Comparison of ENCODE assay signal across 20 cellular contexts in the genomic region with DNA sequence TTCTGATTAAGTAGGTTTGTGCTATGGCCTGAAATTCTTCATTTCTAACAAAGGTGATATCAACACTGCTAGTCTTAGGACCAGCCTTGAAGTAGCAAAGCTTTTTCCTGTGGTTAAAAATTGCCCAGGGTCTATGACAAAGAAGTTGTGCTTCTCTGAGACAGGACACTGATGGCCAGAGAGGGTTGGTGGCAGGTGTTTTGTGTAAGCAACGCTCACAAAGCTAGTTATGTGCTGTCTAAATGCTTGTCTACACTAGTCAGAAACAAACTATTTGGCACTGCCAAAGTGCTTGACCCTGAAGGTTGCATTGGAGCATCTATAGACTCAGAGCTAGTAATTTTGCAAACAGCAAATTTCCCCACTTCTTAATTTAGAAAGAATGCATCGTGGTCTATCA. TPM values are rescaled to one million over a fixed set of nuclear protein-coding genes. Genes with fewer than 3 reads are reported as not detected.
"Had no signal": no experiment of that assay in that cellular context is flagged by ENCODE, and none has a peak within 500 bp of the region (broad histone marks: within the 10 kb centered on the region; RNA-seq: fewer than 3 reads in every experiment).

No MANE protein-coding gene starts in this region.

- H3K4me1 Mint-ChIP-seq: activated T-helper 17 cell treated with anti-CD3 and anti-CD28 coated beads, Interleukin-2, amount 50 U/mL, for 72 hours; central memory CD8-positive, alpha-beta T cell had no signal

- H3K9me3 Mint-ChIP-seq: activated T-helper 17 cell treated with anti-CD3 and anti-CD28 coated beads, Interleukin-2, amount 50 U/mL, for 72 hours; central memory CD8-positive, alpha-beta T cell; natural killer cell treated with Interleukin-12 subunit alpha and Interleukin-12 subunit beta and Interleukin-15 and Interleukin-18, amount 100 ng/mL, for 72 hours had no signal

- H3K9me3 ChIP-seq: adrenal gland, colonic mucosa, esophagus muscularis mucosa had no signal

- H3K36me3 Mint-ChIP-seq: activated naive CD8-positive, alpha-beta T cell; natural killer cell treated with Interleukin-12 subunit alpha and Interleukin-12 subunit beta and Interleukin-15 and Interleukin-18, amount 100 ng/mL, for 72 hours had no signal

- H3K27me3 Mint-ChIP-seq: progenitor cell of endocrine pancreas had no signal

- H3K4me3 ChIP-seq: adrenal gland, colonic mucosa, esophagus muscularis mucosa, tibial artery had no signal

- ATAC-seq: activated T-helper 17 cell treated with anti-CD3 and anti-CD28 coated beads, Interleukin-2, amount 50 U/mL, for 72 hours; left cardiac atrium; natural killer cell treated with Interleukin-12 subunit alpha and Interleukin-12 subunit beta and Interleukin-15 and Interleukin-18, amount 100 ng/mL, for 72 hours; stimulated activated naive CD8-positive, alpha-beta T cell treated with anti-CD3 and anti-CD28 coated beads, Interleukin-15, Interleukin-2, amounts not matched to agents 100 U/mL and 50 U/mL, for 24 hours had no signal

- H3K4me3 Mint-ChIP-seq: activated naive CD8-positive, alpha-beta T cell; activated T-helper 17 cell treated with anti-CD3 and anti-CD28 coated beads, Interleukin-2, amount 50 U/mL, for 72 hours; central memory CD8-positive, alpha-beta T cell; natural killer cell treated with Interleukin-12 subunit alpha and Interleukin-12 subunit beta and Interleukin-15 and Interleukin-18, amount 100 ng/mL, for 72 hours had no signal

- H3K27me3 ChIP-seq: adrenal gland, colonic mucosa, esophagus muscularis mucosa, tibial artery had no signal

- H3K36me3 ChIP-seq: adrenal gland, colonic mucosa, esophagus muscularis mucosa, tibial artery, WERI-Rb-1 had no signal

- DNase-seq: activated CD4-positive, alpha-beta T cell treated with anti-CD3 and anti-CD28 coated beads, Interleukin-2, amount 50 U/mL, for 1 hour; activated CD4-positive, CD25-positive, alpha-beta regulatory T cell treated with anti-CD3 and anti-CD28 coated beads, Interleukin-2, amount 50 U/mL, for 72 hours; activated T-cell treated with anti-CD3 and anti-CD28 coated beads, Interleukin-2, amount 50 U/mL, for 1 hour; adrenal gland; colonic mucosa; glutamatergic neuron; hypothalamus; left cardiac atrium; midbrain; retina; stimulated activated CD4-positive, alpha-beta T cell treated with anti-CD3 and anti-CD28 coated beads, Interleukin-4, amount 100 ng/mL, for 24 hours; stimulated activated naive CD8-positive, alpha-beta T cell treated with anti-CD3 and anti-CD28 coated beads, Interleukin-15, Interleukin-2, amounts not matched to agents 100 U/mL and 50 U/mL, for 24 hours; tibial artery; WERI-Rb-1 had no signal

- H3K27ac Mint-ChIP-seq: activated naive CD8-positive, alpha-beta T cell; activated T-helper 17 cell treated with anti-CD3 and anti-CD28 coated beads, Interleukin-2, amount 50 U/mL, for 72 hours; natural killer cell treated with Interleukin-12 subunit alpha and Interleukin-12 subunit beta and Interleukin-15 and Interleukin-18, amount 100 ng/mL, for 72 hours; progenitor cell of endocrine pancreas had no signal

- H3K27ac ChIP-seq: esophagus muscularis mucosa, tibial artery, WERI-Rb-1 had no signal

RNA-seq across cellular contexts. Expression of a gene that starts 44.1 kb away (rescaled TPM):
- total RNA-seq: activated T-helper 17 cell treated with anti-CD3 and anti-CD28 coated beads, Interleukin-2, amount 50 U/mL, for 72 hours had no signal
